ENCODE assay signal across 22 cellular contexts in genomic region chr10:71228875-71229720, GRCh38. TPM values are rescaled to one million over a fixed set of nuclear protein-coding genes. Genes with fewer than 3 reads are reported as not detected.
DNase-seq lines count a peak whose midpoint lies in the region; ATAC-seq and TF ChIP-seq lines count a peak whose summit lies in the region.
"Had no signal": no experiment of that assay in that cellular context is flagged by ENCODE, and none has a peak within 500 bp of the region (broad histone marks: within the 10 kb centered on the region; RNA-seq: fewer than 3 reads in every experiment).

No MANE protein-coding gene starts in this region.

- POLR2A ChIA-PET in RWPE1 (lab: Yijun Ruan, JAX; ENCODE audit: low non-redundant PET), result no interaction called here

- peak overlapping the region; percentile 54 to 86 (median 55) for H3K27ac Mint-ChIP-seq in nephron
- H3K27ac Mint-ChIP-seq in activated T-helper 17 cell treated with anti-CD3 and anti-CD28 coated beads, Interleukin-2, amount 50 U/mL, for 72 hours, result no peak overlapping the region
- H3K27ac Mint-ChIP-seq in activated naive CD8-positive, alpha-beta T cell treated with anti-CD3 and anti-CD28 coated beads for 36 hours, result no peak overlapping the region
- H3K27ac Mint-ChIP-seq: stimulated activated effector memory CD8-positive, alpha-beta T cell treated with anti-CD3 and anti-CD28 coated beads, Interleukin-12 subunit alpha, Interleukin-12 subunit beta, amount 100 ng/mL, for 72 hours had no signal

- no peak overlapping the region for H3K4me3 ChIP-seq in dorsolateral prefrontal cortex
- H3K4me3 ChIP-seq: colonic mucosa, left lung, thoracic aorta had no signal

- H3K27ac ChIP-seq in RWPE1, result 0 out of 2 replicates have a peak overlapping the region, but pooled peaks have one; percentile 1
- H3K27ac ChIP-seq in dorsolateral prefrontal cortex, result peak overlapping the region; percentile 49 to 100 (median 98)
- peak overlapping the region; percentile 95 for H3K27ac ChIP-seq in substantia nigra (ENCODE audit: low read depth, low read length, poor library complexity, severe bottlenecking)
- H3K27ac ChIP-seq: colonic mucosa, foreskin keratinocyte, left lung, neutrophil, thoracic aorta had no signal

- H3K36me3 Mint-ChIP-seq in nephron (ENCODE audit: low read depth), result peaks cover 5% of the 10 kb centered on the region
- H3K36me3 Mint-ChIP-seq in activated T-helper 17 cell treated with anti-CD3 and anti-CD28 coated beads, Interleukin-2, amount 50 U/mL, for 72 hours (ENCODE audit: low read depth), result no peaks in the 10 kb centered on the region
- no peaks in the 10 kb centered on the region for H3K36me3 Mint-ChIP-seq in activated naive CD8-positive, alpha-beta T cell treated with anti-CD3 and anti-CD28 coated beads for 36 hours
- H3K36me3 Mint-ChIP-seq: stimulated activated effector memory CD8-positive, alpha-beta T cell treated with anti-CD3 and anti-CD28 coated beads, Interleukin-12 subunit alpha, Interleukin-12 subunit beta, amount 100 ng/mL, for 72 hours had no signal

- H3K27me3 Mint-ChIP-seq in nephron (ENCODE audit: low read depth), result peaks cover 3% of the 10 kb centered on the region
- H3K27me3 Mint-ChIP-seq in activated T-helper 17 cell treated with anti-CD3 and anti-CD28 coated beads, Interleukin-2, amount 50 U/mL, for 72 hours, result peaks cover 12% of the 10 kb centered on the region
- peaks cover 5% of the 10 kb centered on the region for H3K27me3 Mint-ChIP-seq in activated naive CD8-positive, alpha-beta T cell treated with anti-CD3 and anti-CD28 coated beads for 36 hours

- peak overlapping the region in 1 of 3 experiments; percentile 21 for H3K4me3 Mint-ChIP-seq in nephron
- no peak overlapping the region for H3K4me3 Mint-ChIP-seq in activated T-helper 17 cell treated with anti-CD3 and anti-CD28 coated beads, Interleukin-2, amount 50 U/mL, for 72 hours
- no peak overlapping the region for H3K4me3 Mint-ChIP-seq in activated naive CD8-positive, alpha-beta T cell treated with anti-CD3 and anti-CD28 coated beads for 36 hours
- H3K4me3 Mint-ChIP-seq: stimulated activated effector memory CD8-positive, alpha-beta T cell treated with anti-CD3 and anti-CD28 coated beads, Interleukin-12 subunit alpha, Interleukin-12 subunit beta, amount 100 ng/mL, for 72 hours had no signal

- no peak for DNase-seq in RWPE1 (ENCODE audit: low spot score)
- peak in 1 of 10 donors; percentile 38 for DNase-seq in dorsolateral prefrontal cortex
- DNase-seq in substantia nigra (lab: John Stamatoyannopoulos, UW), result no peak
- DNase-seq in GM19238 (ENCODE audit: insufficient read length, low spot score), result no peak
- DNase-seq in EL, result no peak
- DNase-seq in activated naive CD8-positive, alpha-beta T cell treated with anti-CD3 and anti-CD28 coated beads for 36 hours, result no peak
- DNase-seq: activated CD4-positive, alpha-beta T cell treated with anti-CD3 and anti-CD28 coated beads, Interleukin-2, amount 50 U/mL, for 4 hours; activated CD4-positive, CD25-positive, alpha-beta regulatory T cell; activated effector memory CD4-positive, alpha-beta T cell treated with Interleukin-2 at 50 U/mL for 16 hours; colonic mucosa; foreskin keratinocyte; left lung; NCI-H1105 treated with DMSO at 0.1 percent for 48 hours; NCI-H2081 treated with DMSO at 0.1 percent for 48 hours; SHP77 treated with DMSO at 0.1 percent for 48 hours; stimulated activated CD4-positive, alpha-beta T cell treated with anti-CD3 and anti-CD28 coated beads, Interleukin-2, amount 100 ng/mL, for 48 hours had no signal

- no peaks in the 10 kb centered on the region for H3K27me3 ChIP-seq in dorsolateral prefrontal cortex
- H3K27me3 ChIP-seq: colonic mucosa, left lung had no signal

- TF ChIP-seq CTCF in RWPE1 (conservative IDR thresholded peaks at IDR 0.05; ENCODE audit: low read depth) (no peak), dorsolateral prefrontal cortex (IDR thresholded peaks at IDR 0.05 in 54 of 56, conservative IDR thresholded peaks at IDR 0.05 in 2 of 56; ENCODE audit: low read depth in 1 of 56, partially characterized antibody in 56 of 56) (no peak), nephron (IDR thresholded peaks at IDR 0.05; ENCODE audit: unreplicated experiment in 3 of 3) (no peak)

- H3K9me3 Mint-ChIP-seq in nephron, result no peaks in the 10 kb centered on the region
- no peaks in the 10 kb centered on the region for H3K9me3 Mint-ChIP-seq in activated T-helper 17 cell treated with anti-CD3 and anti-CD28 coated beads, Interleukin-2, amount 50 U/mL, for 72 hours
- H3K9me3 Mint-ChIP-seq in activated naive CD8-positive, alpha-beta T cell treated with anti-CD3 and anti-CD28 coated beads for 36 hours, result no peaks in the 10 kb centered on the region
- H3K9me3 Mint-ChIP-seq: stimulated activated effector memory CD8-positive, alpha-beta T cell treated with anti-CD3 and anti-CD28 coated beads, Interleukin-12 subunit alpha, Interleukin-12 subunit beta, amount 100 ng/mL, for 72 hours had no signal

- ATAC-seq in activated T-helper 17 cell treated with anti-CD3 and anti-CD28 coated beads, Interleukin-2, amount 50 U/mL, for 72 hours (replicated peaks), result no peak
- ATAC-seq: esophagus mucosa, foreskin keratinocyte had no signal

- intact Hi-C loops in dorsolateral prefrontal cortex (cut with DNase I), result no loop called here

- CTCF ChIA-PET in RWPE1 (lab: Yijun Ruan, JAX), result interaction anchor here (0.6 to 1.3 kb wide), 2 partner anchors 15 to 304 kb away, joined by 3 to 5 read pairs; no protein-coding TSS in a partner anchor

- H3K4me1 Mint-ChIP-seq in nephron, result peaks cover 61% of the 10 kb centered on the region
- no peaks in the 10 kb centered on the region for H3K4me1 Mint-ChIP-seq in activated T-helper 17 cell treated with anti-CD3 and anti-CD28 coated beads, Interleukin-2, amount 50 U/mL, for 72 hours
- H3K4me1 Mint-ChIP-seq in activated naive CD8-positive, alpha-beta T cell treated with anti-CD3 and anti-CD28 coated beads for 36 hours, result no peaks in the 10 kb centered on the region
- H3K4me1 Mint-ChIP-seq: stimulated activated effector memory CD8-positive, alpha-beta T cell treated with anti-CD3 and anti-CD28 coated beads, Interleukin-12 subunit alpha, Interleukin-12 subunit beta, amount 100 ng/mL, for 72 hours had no signal

RNA-seq across cellular contexts. Expression of gene UNC5B, which starts 16.7 kb away (rescaled TPM):
- 10 to 100 TPM; 12.3 to 77.7 (median 23.7) TPM for total RNA-seq in dorsolateral prefrontal cortex
- under 1 TPM in 1 of 2 donors, not detected in 1; 0.04 TPM for total RNA-seq in activated T-helper 17 cell treated with anti-CD3 and anti-CD28 coated beads, Interleukin-2, amount 50 U/mL, for 72 hours
- total RNA-seq in activated naive CD8-positive, alpha-beta T cell treated with anti-CD3 and anti-CD28 coated beads for 36 hours, result under 1 TPM in 1 of 2 experiments, not detected in 1; 0.04 TPM

Comparison
In these comparisons a context has a peak if more than half of its experiments do, and no peak if none do; other contexts are left out.
1. H3K27ac ChIP-seq: peak in every context shown above with its lines; median percentile 98 in dorsolateral prefrontal cortex; 95 in substantia nigra; 1 in RWPE1.
2. H3K27ac Mint-ChIP-seq: peak in nephron (3 of 3); none in activated T-helper 17 cell treated with anti-CD3 and anti-CD28 coated beads, Interleukin-2, amount 50 U/mL, for 72 hours (single experiment) and activated naive CD8-positive, alpha-beta T cell treated with anti-CD3 and anti-CD28 coated beads for 36 hours (single experiment).
3. RNA of gene UNC5B, which starts 16.7 kb away (total RNA-seq): 12.3 to 77.7 TPM in dorsolateral prefrontal cortex; 0.04 TPM in activated T-helper 17 cell treated with anti-CD3 and anti-CD28 coated beads, Interleukin-2, amount 50 U/mL, for 72 hours and 0.04 TPM in activated naive CD8-positive, alpha-beta T cell treated with anti-CD3 and anti-CD28 coated beads for 36 hours; every median in the first group is over 10 times any median in the second.